In the genomic region with DNA sequence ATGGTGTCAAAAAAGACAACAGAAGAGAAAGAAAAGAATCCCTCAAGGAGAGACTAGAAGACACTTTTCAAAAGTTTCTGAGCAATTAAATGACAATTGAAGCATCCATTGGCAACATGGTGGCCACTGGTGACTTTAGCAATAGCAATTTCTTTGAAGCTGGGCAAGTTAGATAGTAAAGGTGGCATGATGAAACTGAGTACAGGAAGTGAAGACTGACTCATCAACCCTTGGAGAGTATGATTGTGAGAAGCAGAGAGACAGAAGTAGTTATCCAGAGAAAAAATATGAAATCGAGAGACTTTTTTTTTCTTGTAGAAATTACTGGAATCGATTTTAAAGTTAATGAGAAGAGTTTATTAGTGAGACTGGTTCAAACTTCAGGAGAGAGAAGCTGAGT, we compare ENCODE assay signal across 22 cellular contexts. TPM values are rescaled to one million over a fixed set of nuclear protein-coding genes. Genes with fewer than 3 reads are reported as not detected.
A peak's percentile ranks its signal among the peaks of the same experiment; 100 is the strongest.
DNase-seq lines count a peak whose midpoint lies in the region; ATAC-seq and TF ChIP-seq lines count a peak whose summit lies in the region.
"Had no signal": no experiment of that assay in that cellular context is flagged by ENCODE, and none has a peak within 500 bp of the region (broad histone marks: within the 10 kb centered on the region; RNA-seq: fewer than 3 reads in every experiment).

No MANE protein-coding gene starts in this region.

- no peaks in the 10 kb centered on the region for H3K9me2 ChIP-seq in SK-N-SH

- H3F3A ChIP-seq in SK-N-SH (replicated peaks; ENCODE audit: insufficient read depth), result peaks cover 4% of the 10 kb centered on the region

- H3K4me1 ChIP-seq in SK-N-SH (ENCODE audit: control insufficient read depth in 1 of 2, insufficient read depth in 2 of 2, low read depth in 1 of 2, low read length in 1 of 2) (peaks cover 0 to 6% of the 10 kb centered on the region in 2 experiments; a peak in 1 of 4 replicates), OCI-LY3 (ENCODE audit: low read length) (peaks cover 13% of the 10 kb centered on the region)
- H3K4me1 ChIP-seq: breast epithelium, right lobe of liver had no signal

- H3K79me2 ChIP-seq in SK-N-SH (ENCODE audit: insufficient read depth), result no peaks in the 10 kb centered on the region; the same call in 1 of the 2 replicates
- H3K79me2 ChIP-seq in OCI-LY3 (ENCODE audit: low read length), result no peaks in the 10 kb centered on the region

- no peak for DNase-seq in SK-N-SH
- peak; percentile 42 for DNase-seq in H4 (ENCODE audit: low spot score)
- DNase-seq in iris pigment epithelial cell (ENCODE audit: low read depth), result peak; percentile 13
- no peak for DNase-seq in KG1 (lab: John Stamatoyannopoulos, UW)
- DNase-seq: ACHN; activated CD8-positive, alpha-beta T cell treated with anti-CD3 and anti-CD28 coated beads, Interleukin-2, amount 10 ng/mL, durations not matched to agents 7 days and 5 days; DMS79 treated with DMSO at 0.1 percent for 48 hours; glutamatergic neuron; H7; MM.1S; NCI-H526; right lobe of liver; stomach had no signal

- H3K27me3 ChIP-seq in SK-N-SH (ENCODE audit: insufficient read depth), result no peaks in the 10 kb centered on the region
- no peaks in the 10 kb centered on the region for H3K27me3 ChIP-seq in OCI-LY3 (ENCODE audit: low read depth, low read length)
- H3K27me3 ChIP-seq: breast epithelium, right lobe of liver, stomach had no signal

- H3K27ac ChIP-seq in SK-N-SH (ENCODE audit: low read depth in 2 of 2, low read length in 1 of 2), result peak overlapping the region in 1 of 2 experiments; percentile 18; a peak in 1 of 4 replicates
- H3K27ac ChIP-seq in OCI-LY3 (ENCODE audit: low read length), result peak overlapping the region; percentile 35; the same call in 1 of the 2 replicates
- H3K27ac ChIP-seq: breast epithelium, right lobe of liver, stomach had no signal

- CTCF ChIA-PET in SK-N-SH (lab: Yijun Ruan, JAX), result no interaction called here

- no peak overlapping the region for H3K4me3 ChIP-seq in SK-N-SH (ENCODE audit: low read depth in 2 of 2, low read length in 1 of 2)
- no peak overlapping the region for H3K4me3 ChIP-seq in OCI-LY3 (ENCODE audit: low read length)
- H3K4me3 ChIP-seq: breast epithelium, right lobe of liver, stomach had no signal

- H3K36me3 ChIP-seq in SK-N-SH (replicated peaks in 1 of 2; ENCODE audit: control insufficient read depth in 1 of 2, insufficient read depth in 2 of 2, low read length in 1 of 2), result no peaks in the 10 kb centered on the region
- H3K36me3 ChIP-seq in OCI-LY3 (replicated peaks; ENCODE audit: low read depth, low read length), result no peaks in the 10 kb centered on the region
- H3K36me3 ChIP-seq: breast epithelium, right lobe of liver, stomach had no signal

- no peak overlapping the region for H3K9ac ChIP-seq in SK-N-SH
- H3K9ac ChIP-seq in OCI-LY3 (ENCODE audit: low read length), result no peak overlapping the region

- no peaks in the 10 kb centered on the region for H3K9me3 ChIP-seq in SK-N-SH
- no peaks in the 10 kb centered on the region for H3K9me3 ChIP-seq in OCI-LY3 (ENCODE audit: insufficient read depth, low read length)
- H3K9me3 ChIP-seq: breast epithelium, right lobe of liver, stomach had no signal

- TF ChIP-seq RAD21 in SK-N-SH (IDR thresholded peaks at IDR 0.05; ENCODE audit: low read length), result no peak

- no peak for ATAC-seq in SK-N-SH treated with all-trans-retinoic acid at 6 μM for 48 hours
- ATAC-seq in GM21717 (IDR thresholded peaks at IDR 0.05; ENCODE audit: unreplicated experiment), result no peak
- no peak for ATAC-seq in GM21786 (IDR thresholded peaks at IDR 0.05; ENCODE audit: unreplicated experiment)
- ATAC-seq: activated CD8-positive, alpha-beta T cell treated with anti-CD3 and anti-CD28 coated beads, Interleukin-2, amount 10 ng/mL, durations not matched to agents 7 days and 5 days; right lobe of liver; WTC11 had no signal

- 82% methylated on average over 2 of the region's 2 CpGs for WGBS in SK-N-SH (ENCODE audit: low lambda C conversion rate)

- no peak for TF ChIP-seq EP300 in SK-N-SH (IDR thresholded peaks at IDR 0.05; ENCODE audit: borderline replicate concordance in 1 of 2, low read depth in 1 of 2, low read length in 1 of 2)

- TF ChIP-seq CTCF in SK-N-SH (IDR thresholded peaks at IDR 0.05) (no peak), OCI-LY3 (IDR thresholded peaks at IDR 0.05; ENCODE audit: low read depth, low read length) (no peak)

- H3K4me2 ChIP-seq in SK-N-SH, result no peak overlapping the region
- H3K4me2 ChIP-seq in OCI-LY3 (ENCODE audit: low read length), result peak overlapping the region; percentile 22

- POLR2A ChIA-PET in SK-N-SH (lab: Yijun Ruan, JAX), result no interaction called here

- H2AFZ ChIP-seq in SK-N-SH (ENCODE audit: low read depth) (no peak overlapping the region; the same call in 1 of the 2 replicates), OCI-LY3 (ENCODE audit: low read depth, low read length) (no peak overlapping the region; the same call in 1 of the 2 replicates)

- H4K20me1 ChIP-seq in SK-N-SH (ENCODE audit: insufficient read depth), result no peaks in the 10 kb centered on the region
- no peaks in the 10 kb centered on the region for H4K20me1 ChIP-seq in OCI-LY3 (ENCODE audit: insufficient read depth, low read length)

TF ChIP-seq in SK-N-SH, 30 proteins besides CTCF, POLR2A, EP300 and RAD21 (continues in another document):
- TF ChIP-seq NFIC (IDR thresholded peaks at IDR 0.05; ENCODE audit: borderline replicate concordance) (no peak), MXI1 (IDR thresholded peaks at IDR 0.05; ENCODE audit: low read depth, low read length) (no peak), JUND (IDR thresholded peaks at IDR 0.05) (peak; percentile 52), FOSL2 (IDR thresholded peaks at IDR 0.05; ENCODE audit: borderline replicate concordance, low read depth) (peak; percentile 45; the same call in 1 of the 2 replicates)
- TF ChIP-seq, protein P1, sequence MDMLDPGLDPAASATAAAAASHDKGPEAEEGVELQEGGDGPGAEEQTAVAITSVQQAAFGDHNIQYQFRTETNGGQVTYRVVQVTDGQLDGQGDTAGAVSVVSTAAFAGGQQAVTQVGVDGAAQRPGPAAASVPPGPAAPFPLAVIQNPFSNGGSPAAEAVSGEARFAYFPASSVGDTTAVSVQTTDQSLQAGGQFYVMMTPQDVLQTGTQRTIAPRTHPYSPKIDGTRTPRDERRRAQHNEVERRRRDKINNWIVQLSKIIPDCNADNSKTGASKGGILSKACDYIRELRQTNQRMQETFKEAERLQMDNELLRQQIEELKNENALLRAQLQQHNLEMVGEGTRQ (IDR thresholded peaks at IDR 0.05; ENCODE audit: borderline replicate concordance, low read depth, low read length), result no peak
- TF ChIP-seq, protein P2, sequence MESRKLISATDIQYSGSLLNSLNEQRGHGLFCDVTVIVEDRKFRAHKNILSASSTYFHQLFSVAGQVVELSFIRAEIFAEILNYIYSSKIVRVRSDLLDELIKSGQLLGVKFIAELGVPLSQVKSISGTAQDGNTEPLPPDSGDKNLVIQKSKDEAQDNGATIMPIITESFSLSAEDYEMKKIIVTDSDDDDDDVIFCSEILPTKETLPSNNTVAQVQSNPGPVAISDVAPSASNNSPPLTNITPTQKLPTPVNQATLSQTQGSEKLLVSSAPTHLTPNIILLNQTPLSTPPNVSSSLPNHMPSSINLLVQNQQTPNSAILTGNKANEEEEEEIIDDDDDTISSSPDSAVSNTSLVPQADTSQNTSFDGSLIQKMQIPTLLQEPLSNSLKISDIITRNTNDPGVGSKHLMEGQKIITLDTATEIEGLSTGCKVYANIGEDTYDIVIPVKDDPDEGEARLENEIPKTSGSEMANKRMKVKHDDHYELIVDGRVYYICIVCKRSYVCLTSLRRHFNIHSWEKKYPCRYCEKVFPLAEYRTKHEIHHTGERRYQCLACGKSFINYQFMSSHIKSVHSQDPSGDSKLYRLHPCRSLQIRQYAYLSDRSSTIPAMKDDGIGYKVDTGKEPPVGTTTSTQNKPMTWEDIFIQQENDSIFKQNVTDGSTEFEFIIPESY (IDR thresholded peaks at IDR 0.05; ENCODE audit: borderline replicate concordance, low read depth), result no peak

TF ChIP-seq in SK-N-SH treated with all-trans-retinoic acid at 6 μM for 48 hours, 23 proteins besides CTCF, POLR2A, EP300 and RAD21 (continues in another document):
- TF ChIP-seq BACH2 (CRISPR knock-in tag; IDR thresholded peaks at IDR 0.05; ENCODE audit: borderline replicate concordance) (no peak), ARNTL (CRISPR knock-in tag; IDR thresholded peaks at IDR 0.05; ENCODE audit: borderline replicate concordance, low read depth) (no peak), PPARA (CRISPR knock-in tag; IDR thresholded peaks at IDR 0.05; ENCODE audit: borderline replicate concordance) (no peak), ZNF565 (CRISPR knock-in tag; conservative IDR thresholded peaks at IDR 0.05; ENCODE audit: low read depth) (no peak), ESRRG (CRISPR knock-in tag; IDR thresholded peaks at IDR 0.05) (no peak), TCF4 (CRISPR knock-in tag; IDR thresholded peaks at IDR 0.05; ENCODE audit: borderline replicate concordance) (no peak), ZC3H10 (CRISPR knock-in tag; IDR thresholded peaks at IDR 0.05) (no peak), ZNF8 (CRISPR knock-in tag; IDR thresholded peaks at IDR 0.05) (no peak), TOX (CRISPR knock-in tag; IDR thresholded peaks at IDR 0.05; ENCODE audit: borderline replicate concordance) (no peak), OSR1 (CRISPR knock-in tag; IDR thresholded peaks at IDR 0.05) (no peak), ISL1 (CRISPR knock-in tag; IDR thresholded peaks at IDR 0.05) (no peak), CSDC2 (CRISPR knock-in tag; IDR thresholded peaks at IDR 0.05) (no peak)
- TF ChIP-seq, protein P3, sequence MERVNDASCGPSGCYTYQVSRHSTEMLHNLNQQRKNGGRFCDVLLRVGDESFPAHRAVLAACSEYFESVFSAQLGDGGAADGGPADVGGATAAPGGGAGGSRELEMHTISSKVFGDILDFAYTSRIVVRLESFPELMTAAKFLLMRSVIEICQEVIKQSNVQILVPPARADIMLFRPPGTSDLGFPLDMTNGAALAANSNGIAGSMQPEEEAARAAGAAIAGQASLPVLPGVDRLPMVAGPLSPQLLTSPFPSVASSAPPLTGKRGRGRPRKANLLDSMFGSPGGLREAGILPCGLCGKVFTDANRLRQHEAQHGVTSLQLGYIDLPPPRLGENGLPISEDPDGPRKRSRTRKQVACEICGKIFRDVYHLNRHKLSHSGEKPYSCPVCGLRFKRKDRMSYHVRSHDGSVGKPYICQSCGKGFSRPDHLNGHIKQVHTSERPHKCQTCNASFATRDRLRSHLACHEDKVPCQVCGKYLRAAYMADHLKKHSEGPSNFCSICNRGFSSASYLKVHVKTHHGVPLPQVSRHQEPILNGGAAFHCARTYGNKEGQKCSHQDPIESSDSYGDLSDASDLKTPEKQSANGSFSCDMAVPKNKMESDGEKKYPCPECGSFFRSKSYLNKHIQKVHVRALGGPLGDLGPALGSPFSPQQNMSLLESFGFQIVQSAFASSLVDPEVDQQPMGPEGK (CRISPR knock-in tag; IDR thresholded peaks at IDR 0.05; ENCODE audit: borderline replicate concordance), result no peak

RNA-seq across cellular contexts. Expression of a gene that starts 52.5 kb away (rescaled TPM):
- polyA plus RNA-seq in SK-N-SH (2012; rRNA removed), result 2.1 and 3.3 TPM in 2 replicates
- 3.1 and 3.3 TPM in 2 replicates for polyA plus RNA-seq in SK-N-SH (2012; cell fraction: cytosol; rRNA removed)
- polyA plus RNA-seq in SK-N-SH (2012; cell fraction: nucleus; rRNA removed), result 3.8 and 4.9 TPM in 2 replicates
- total RNA-seq in H4 (2014; rRNA removed; shearing (Covaris generic)), result 0.12 TPM in 1 of 2 replicates, not detected in the other
- total RNA-seq: activated CD8-positive, alpha-beta T cell treated with anti-CD3 and anti-CD28 coated beads, Interleukin-2, amount 10 ng/mL, durations not matched to agents 7 days and 5 days; dermis microvascular lymphatic vessel endothelial cell; RPMI7951; T-helper 1 cell treated with Interleukin-12 subunit alpha and Interleukin-12 subunit beta and Interleukin-4 antibody, amounts not matched to agents 30 ng/mL and 1 ng/mL, for 36 hours had no signal

Comparison
In these comparisons a context has a peak if more than half of its experiments do, and no peak if none do; other contexts are left out.
1. DNase-seq: peak in H4 (single experiment) and iris pigment epithelial cell (single experiment); none in SK-N-SH (single experiment) and KG1 (single experiment).